24 cellular contexts compared by ENCODE assay signal in genomic region chr4:161991811-161992210, GRCh38.
"Had no signal": no experiment of that assay in that cellular context is flagged by ENCODE, and none has a peak within 500 bp of the region (broad histone marks: within the 10 kb centered on the region; RNA-seq: fewer than 3 reads in every experiment).

No MANE protein-coding gene starts in this region.

- H3K4me3 ChIP-seq: ascending aorta, body of pancreas, SJSA1 had no signal

- H3K27me3 ChIP-seq: ascending aorta, body of pancreas, SJSA1 had no signal

- H3K4me1 ChIP-seq: ascending aorta, body of pancreas, SJSA1 had no signal

- FAIRE-seq: bronchial epithelial cell, RCC 7860 had no signal

- H3K36me3 ChIP-seq: ascending aorta, SJSA1 had no signal

- H3K27ac ChIP-seq: ascending aorta, body of pancreas, SJSA1 had no signal

- H3K9me3 ChIP-seq: ascending aorta, body of pancreas, SJSA1 had no signal

- DNase-seq: activated CD4-positive, alpha-beta T cell treated with anti-CD3 and anti-CD28 coated beads for 48 hours; activated CD4-positive, alpha-beta T cell treated with anti-CD3 and anti-CD28 coated beads, Interleukin-2, amount 50 U/mL, for 4 hours; activated CD4-positive, CD25-positive, alpha-beta regulatory T cell treated with anti-CD3 and anti-CD28 coated beads, Interleukin-2, amount 50 U/mL, for 72 hours; activated CD8-positive, alpha-beta T cell treated with anti-CD3 and anti-CD28 coated beads, Interleukin-2, amount 10 ng/mL, durations not matched to agents 7 days and 5 days; activated effector memory CD4-positive, alpha-beta T cell treated with anti-CD3 and anti-CD28 coated beads, Interleukin-2, amount 50 U/mL, for 16 hours; activated naive CD4-positive, alpha-beta T cell treated with Interleukin-2 at 50 U/mL for 16 hours; activated naive CD8-positive, alpha-beta T cell treated with anti-CD3 and anti-CD28 coated beads, Interleukin-2, amount 50 U/mL, for 24 hours; activated T-cell treated with anti-CD3 and anti-CD28 coated beads, Interleukin-2, amount 50 U/mL, for 24 hours; amniotic stem cell; body of pancreas; central memory CD4-positive, alpha-beta T cell; KBM-7; NCI-H1092; NCI-H1417 treated with DMSO at 0.1 percent for 48 hours; NCI-H1694 treated with DMSO at 0.1 percent for 48 hours; NCI-H2029 treated with DMSO at 0.1 percent for 48 hours; NCI-H345; NCI-H524; SHP77; SW 1271 had no signal
